Comparison of ENCODE assay signal across 2 cellular contexts in genomic region chr1:45659222-45659621, GRCh38.
TF ChIP-seq lines count a peak whose summit lies in the region.

No MANE protein-coding gene starts in this region.

TF ChIP-seq in HepG2, 621 proteins besides CTCF, POLR2A, EP300 and RAD21:
- TF ChIP-seq ZNF121 (CRISPR knock-in tag; IDR thresholded peaks at IDR 0.05), result peak; percentile 84
- no peak for TF ChIP-seq TMF1 (CRISPR knock-in tag; IDR thresholded peaks at IDR 0.05; ENCODE audit: low read depth)

TF ChIP-seq in WTC11, 78 proteins besides CTCF, POLR2A, EP300 and RAD21:
- TF ChIP-seq, protein P1, sequence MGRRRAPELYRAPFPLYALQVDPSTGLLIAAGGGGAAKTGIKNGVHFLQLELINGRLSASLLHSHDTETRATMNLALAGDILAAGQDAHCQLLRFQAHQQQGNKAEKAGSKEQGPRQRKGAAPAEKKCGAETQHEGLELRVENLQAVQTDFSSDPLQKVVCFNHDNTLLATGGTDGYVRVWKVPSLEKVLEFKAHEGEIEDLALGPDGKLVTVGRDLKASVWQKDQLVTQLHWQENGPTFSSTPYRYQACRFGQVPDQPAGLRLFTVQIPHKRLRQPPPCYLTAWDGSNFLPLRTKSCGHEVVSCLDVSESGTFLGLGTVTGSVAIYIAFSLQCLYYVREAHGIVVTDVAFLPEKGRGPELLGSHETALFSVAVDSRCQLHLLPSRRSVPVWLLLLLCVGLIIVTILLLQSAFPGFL (CRISPR knock-in tag; IDR thresholded peaks at IDR 0.05; ENCODE audit: borderline replicate concordance), result no peak
- TF ChIP-seq ZNF121 (CRISPR knock-in tag; IDR thresholded peaks at IDR 0.05), result peak; percentile 57; the same call in 1 of the 2 replicates
